Comparison of ENCODE assay signal across 17 cellular contexts in the genomic region with DNA sequence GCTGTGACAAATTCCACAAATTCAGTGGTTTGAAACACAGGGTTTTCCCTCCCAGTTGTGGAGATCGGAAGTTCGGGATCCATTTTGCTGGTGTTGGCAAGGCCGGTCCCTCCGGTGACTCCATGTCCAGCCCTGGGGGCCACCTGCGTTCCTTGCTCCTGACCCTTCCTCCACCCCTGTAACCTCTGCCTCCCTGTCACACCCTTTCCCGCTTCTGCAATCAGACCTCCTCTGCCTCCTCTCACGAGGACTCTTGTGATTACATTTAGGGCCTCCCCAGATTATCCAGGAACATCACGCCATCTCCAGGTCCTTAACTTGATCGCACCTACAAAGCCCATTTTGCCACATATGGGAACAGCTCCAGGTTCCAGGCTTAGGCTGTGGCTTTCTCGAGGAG. TPM values are rescaled to one million over a fixed set of nuclear protein-coding genes. Genes with fewer than 3 reads are reported as not detected.
DNase-seq lines count a peak whose midpoint lies in the region; ATAC-seq and TF ChIP-seq lines count a peak whose summit lies in the region.
"Had no signal": no experiment of that assay in that cellular context is flagged by ENCODE, and none has a peak within 500 bp of the region (broad histone marks: within the 10 kb centered on the region; RNA-seq: fewer than 3 reads in every experiment).

No MANE protein-coding gene starts in this region.

- H3K9me2 ChIP-seq in SK-N-SH: no peaks in the 10 kb centered on the region

- POLR2A ChIA-PET in SK-N-SH (lab: Yijun Ruan, JAX): interaction anchor here (1.6 kb wide), 1 partner anchor 12 kb away, joined by 6 read pairs; no protein-coding TSS in a partner anchor

- intact Hi-C loops in transverse colon (cut with DNase I; ENCODE audit: low total_unique reads): loop anchor here (5.0 kb wide), 1 partner anchor 222 kb away; no protein-coding TSS in a partner anchor

- in situ Hi-C loops in transverse colon (cut with MboI; ENCODE audit: low pct_ligation_motif_present in 1 of 4, low pct_unique_long_range_greater_than_20kb in 1 of 4, low sequenced_read_pairs in 3 of 4): no loop called here

- H4K5ac ChIP-seq in mesendoderm (ENCODE audit: low read length): no peak overlapping the region

- no peak overlapping the region for H3K4me3 ChIP-seq in SK-N-SH (ENCODE audit: low read depth in 2 of 2, low read length in 1 of 2)
- no peak overlapping the region for H3K4me3 ChIP-seq in endodermal cell (ENCODE audit: low read length)
- no peak overlapping the region for H3K4me3 ChIP-seq in mesendoderm (ENCODE audit: low read length)
- H3K4me3 ChIP-seq in transverse colon: no peak overlapping the region
- H3K4me3 ChIP-seq: SJCRH30 had no signal

- H3K4me1 Mint-ChIP-seq in endodermal cell: peaks cover 13% of the 10 kb centered on the region
- H3K4me1 Mint-ChIP-seq: activated CD4-positive, alpha-beta memory T cell treated with anti-CD3 and anti-CD28 coated beads, Interleukin-2, amount 10 ng/mL, durations not matched to agents 7 days and 5 days had no signal

- no peak for TF ChIP-seq POLR2A in transverse colon (IDR thresholded peaks at IDR 0.05)

- H3K9me3 ChIP-seq in SK-N-SH (no peaks in the 10 kb centered on the region), endodermal cell (ENCODE audit: control insufficient read depth, low read length) (no peaks in the 10 kb centered on the region), transverse colon (no peaks in the 10 kb centered on the region)
- H3K9me3 ChIP-seq: SJCRH30 had no signal

- H3K9me3 Mint-ChIP-seq in endodermal cell: no peaks in the 10 kb centered on the region
- H3K9me3 Mint-ChIP-seq: activated CD4-positive, alpha-beta memory T cell treated with anti-CD3 and anti-CD28 coated beads, Interleukin-2, amount 10 ng/mL, durations not matched to agents 7 days and 5 days; activated T-helper 1 cell treated with anti-CD3 and anti-CD28 coated beads, Interleukin-12 subunit alpha, Interleukin-12 subunit beta, Interleukin-2, Interleukin-4 antibody, amounts not matched to agents 30 ng/mL and 10 ng/mL and 1 ng/mL, durations not matched to agents 14 hours and 24 hours and 36 hours; CD4-positive, alpha-beta memory T cell; stimulated activated naive CD8-positive, alpha-beta T cell treated with anti-CD3 and anti-CD28 coated beads, Interleukin-15, Interleukin-2, amounts not matched to agents 100 ng/mL and 50 ng/mL, for 24 hours had no signal

- H3F3A ChIP-seq in SK-N-SH (replicated peaks; ENCODE audit: insufficient read depth): peaks cover 16% of the 10 kb centered on the region

- no peak overlapping the region for H2AK5ac ChIP-seq in mesendoderm (ENCODE audit: low read length)

- H3K4ac ChIP-seq in mesendoderm (ENCODE audit: low read depth, low read length): no peak overlapping the region

- H3K27me3 ChIP-seq in SK-N-SH (ENCODE audit: insufficient read depth) (no peaks in the 10 kb centered on the region), endodermal cell (ENCODE audit: control insufficient read depth, insufficient read depth, low read length, poor library complexity, severe bottlenecking) (no peaks in the 10 kb centered on the region), mesendoderm (ENCODE audit: insufficient read depth, low read length, poor library complexity) (no peaks in the 10 kb centered on the region), transverse colon (no peaks in the 10 kb centered on the region)
- H3K27me3 ChIP-seq: SJCRH30 had no signal

- H3K36me3 ChIP-seq in SK-N-SH (replicated peaks in 1 of 2; ENCODE audit: control insufficient read depth in 1 of 2, insufficient read depth in 2 of 2, low read length in 1 of 2) (peaks cover 30 to 41% of the 10 kb centered on the region in 2 experiments), endodermal cell (ENCODE audit: control insufficient read depth, insufficient read depth, low read length) (peaks cover 4% of the 10 kb centered on the region), mesendoderm (ENCODE audit: control insufficient read depth, insufficient read depth, low read length) (no peaks in the 10 kb centered on the region), transverse colon (no peaks in the 10 kb centered on the region)
- H3K36me3 ChIP-seq: SJCRH30 had no signal

- no peak overlapping the region for H2BK5ac ChIP-seq in mesendoderm (ENCODE audit: low read length)

- no peak overlapping the region for H3K9ac ChIP-seq in SK-N-SH
- H3K9ac ChIP-seq in endodermal cell (ENCODE audit: extremely low read depth, low read length, poor library complexity, severe bottlenecking): no peak overlapping the region
- H3K9ac ChIP-seq in mesendoderm (ENCODE audit: low read length): no peak overlapping the region

- no peak for TF ChIP-seq CTCF in SK-N-SH (IDR thresholded peaks at IDR 0.05)
- TF ChIP-seq CTCF in endodermal cell (conservative IDR thresholded peaks at IDR 0.05): no peak
- TF ChIP-seq CTCF in transverse colon (IDR thresholded peaks at IDR 0.05): no peak

- H3K79me2 ChIP-seq in SK-N-SH (ENCODE audit: insufficient read depth) (peaks cover 90% of the 10 kb centered on the region), mesendoderm (ENCODE audit: control insufficient read depth, insufficient read depth, low read length) (peaks cover 9% of the 10 kb centered on the region)

- TF ChIP-seq EP300 in SK-N-SH (IDR thresholded peaks at IDR 0.05; ENCODE audit: borderline replicate concordance in 1 of 2, low read depth in 1 of 2, low read length in 1 of 2): no peak
- TF ChIP-seq EP300 in transverse colon (IDR thresholded peaks at IDR 0.05; ENCODE audit: low read depth): no peak

- H3K4me2 ChIP-seq in SK-N-SH: no peak overlapping the region
- no peak overlapping the region for H3K4me2 ChIP-seq in mesendoderm (ENCODE audit: low read length)

- peak overlapping the region; percentile 12 for H3K56ac ChIP-seq in mesendoderm (ENCODE audit: low read length)

- peak overlapping the region; percentile 16 for H2BK120ac ChIP-seq in mesendoderm (ENCODE audit: low read depth, low read length)

- no peak overlapping the region for H2AFZ ChIP-seq in SK-N-SH (ENCODE audit: low read depth)

- no peak overlapping the region for H2BK15ac ChIP-seq in mesendoderm (replicated peaks; ENCODE audit: low read depth)

- H4K8ac ChIP-seq in mesendoderm (ENCODE audit: low read depth, low read length): no peak overlapping the region

- CTCF ChIA-PET in SK-N-SH (lab: Yijun Ruan, JAX): interaction anchor here (1.4 kb wide), 1 partner anchor 144 kb away, joined by 3 read pairs; no protein-coding TSS in a partner anchor

- H3K36me3 Mint-ChIP-seq in endodermal cell (ENCODE audit: low read depth): peaks cover 14% of the 10 kb centered on the region

- peak overlapping the region in 1 of 2 experiments; percentile 7; a peak in 1 of 4 replicates for H3K27ac ChIP-seq in SK-N-SH (ENCODE audit: low read depth in 2 of 2, low read length in 1 of 2)
- no peak overlapping the region for H3K27ac ChIP-seq in endodermal cell (ENCODE audit: low read depth, low read length)
- H3K27ac ChIP-seq in mesendoderm (ENCODE audit: low read depth, low read length): peak overlapping the region; percentile 1
- peak overlapping the region in 3 of 4 donors; percentile 12 to 28 (median 23) for H3K27ac ChIP-seq in transverse colon
- H3K27ac ChIP-seq: SJCRH30 had no signal

- TF ChIP-seq RAD21 in SK-N-SH (IDR thresholded peaks at IDR 0.05; ENCODE audit: low read length): 0 out of 2 replicates have a peak, but pooled peaks have one; percentile 27

- H3K18ac ChIP-seq in mesendoderm (ENCODE audit: low read length): peak overlapping the region; percentile 24

- 98% methylated on average over 9 of the region's 10 CpGs for WGBS in SK-N-SH (ENCODE audit: low lambda C conversion rate)
- 87 to 94% methylated on average over 5 to 10 of the region's 10 CpGs for WGBS in endodermal cell (ENCODE audit: insufficient coverage in 1 of 2, insufficient read length in 1 of 2), 2 experiments
- WGBS in mesendoderm (ENCODE audit: extremely low coverage, insufficient coverage, low lambda C conversion rate): no CpG with 5 or more reads among the region's 10 CpGs
- WGBS in transverse colon (ENCODE audit: low coverage in 1 of 2), 2 donors: 91% methylated on average over 10 of the region's 10 CpGs; no CpG with 5 or more reads in 1 of the 2 donors

- no peaks in the 10 kb centered on the region for H3K27me3 Mint-ChIP-seq in endodermal cell (ENCODE audit: insufficient read depth)
- H3K27me3 Mint-ChIP-seq: activated CD4-positive, alpha-beta memory T cell treated with anti-CD3 and anti-CD28 coated beads, Interleukin-2, amount 10 ng/mL, durations not matched to agents 7 days and 5 days; CD4-positive, alpha-beta memory T cell; stimulated activated naive CD8-positive, alpha-beta T cell treated with anti-CD3 and anti-CD28 coated beads, Interleukin-15, Interleukin-2, amounts not matched to agents 100 ng/mL and 50 ng/mL, for 24 hours had no signal

- DNase-seq in SK-N-SH (no peak), endodermal cell (no peak), mesendoderm (peak; percentile 75), transverse colon (no peak), NCI-H2171 treated with DMSO at 0.1 percent for 48 hours (lab: John Stamatoyannopoulos, UW) (no peak), NCI-H2081 treated with DMSO at 0.1 percent for 48 hours (lab: John Stamatoyannopoulos, UW) (no peak)
- DNase-seq: 8988T; activated CD4-positive, alpha-beta memory T cell treated with anti-CD3 and anti-CD28 coated beads, Interleukin-2, amount 10 ng/mL, durations not matched to agents 7 days and 5 days; CD4-positive, alpha-beta memory T cell; NCI-H1417; NCI-H226; SJCRH30; small intestine had no signal

- H3K79me1 ChIP-seq in mesendoderm (ENCODE audit: low read length): peaks cover 7% of the 10 kb centered on the region

- no peak overlapping the region for H3K23ac ChIP-seq in mesendoderm (ENCODE audit: low read length)

- no peak overlapping the region for H3K4me3 Mint-ChIP-seq in endodermal cell
- H3K4me3 Mint-ChIP-seq: activated CD4-positive, alpha-beta memory T cell treated with anti-CD3 and anti-CD28 coated beads, Interleukin-2, amount 10 ng/mL, durations not matched to agents 7 days and 5 days; activated T-helper 1 cell treated with anti-CD3 and anti-CD28 coated beads, Interleukin-12 subunit alpha, Interleukin-12 subunit beta, Interleukin-2, Interleukin-4 antibody, amounts not matched to agents 30 ng/mL and 10 ng/mL and 1 ng/mL, durations not matched to agents 14 hours and 24 hours and 36 hours; CD4-positive, alpha-beta memory T cell; stimulated activated naive CD8-positive, alpha-beta T cell treated with anti-CD3 and anti-CD28 coated beads, Interleukin-15, Interleukin-2, amounts not matched to agents 100 ng/mL and 50 ng/mL, for 24 hours had no signal

- ATAC-seq in SK-N-SH treated with all-trans-retinoic acid at 6 μM for 48 hours (no peak), GM19455 (IDR thresholded peaks at IDR 0.05; ENCODE audit: unreplicated experiment) (no peak)

- peaks cover 11% of the 10 kb centered on the region; the same call in 1 of the 2 replicates for H4K20me1 ChIP-seq in SK-N-SH (ENCODE audit: insufficient read depth)

- H3K4me1 ChIP-seq in SK-N-SH (ENCODE audit: control insufficient read depth in 1 of 2, insufficient read depth in 2 of 2, low read depth in 1 of 2, low read length in 1 of 2): peaks cover 9 to 74% of the 10 kb centered on the region in 2 experiments
- H3K4me1 ChIP-seq in endodermal cell (ENCODE audit: control insufficient read depth, insufficient read depth, low read length): peaks cover 2% of the 10 kb centered on the region
- H3K4me1 ChIP-seq in mesendoderm (ENCODE audit: control insufficient read depth, low read depth, low read length): peaks cover 10% of the 10 kb centered on the region
- H3K4me1 ChIP-seq in transverse colon: peaks cover 0 to 11% (median 2%) of the 10 kb centered on the region in 4 donors
- H3K4me1 ChIP-seq: SJCRH30 had no signal

- peak overlapping the region; percentile 4 for H3K27ac Mint-ChIP-seq in endodermal cell
- H3K27ac Mint-ChIP-seq: activated CD4-positive, alpha-beta memory T cell treated with anti-CD3 and anti-CD28 coated beads, Interleukin-2, amount 10 ng/mL, durations not matched to agents 7 days and 5 days; activated T-helper 1 cell treated with anti-CD3 and anti-CD28 coated beads, Interleukin-12 subunit alpha, Interleukin-12 subunit beta, Interleukin-2, Interleukin-4 antibody, amounts not matched to agents 30 ng/mL and 10 ng/mL and 1 ng/mL, durations not matched to agents 14 hours and 24 hours and 36 hours; CD4-positive, alpha-beta memory T cell; stimulated activated naive CD8-positive, alpha-beta T cell treated with anti-CD3 and anti-CD28 coated beads, Interleukin-15, Interleukin-2, amounts not matched to agents 100 ng/mL and 50 ng/mL, for 24 hours had no signal

RNA-seq across cellular contexts. Expression of a gene that starts 12.5 kb away (rescaled TPM):
- 59.5 and 60.3 TPM in 2 replicates for polyA plus RNA-seq in SK-N-SH (2012; rRNA removed)
- 51.5 and 62.1 TPM in 2 replicates for polyA plus RNA-seq in SK-N-SH (2012; cell fraction: cytosol; rRNA removed)
- polyA plus RNA-seq in SK-N-SH (2012; cell fraction: nucleus; rRNA removed): 47.9 and 50.9 TPM in 2 replicates
- total RNA-seq in endodermal cell: 10 to 100 TPM; 17.9 to 23.9 TPM
- polyA plus RNA-seq in endodermal cell (2013, experiment 1 of 2): 16.7 TPM
- 16.3 TPM for polyA plus RNA-seq in endodermal cell (2013, experiment 2 of 2)
- polyA plus RNA-seq in mesendoderm (2013, experiment 1 of 2): 7.5 TPM
- 6.9 TPM for polyA plus RNA-seq in mesendoderm (2013, experiment 2 of 2)
- 10 to 100 TPM in 3 of 4 donors, 1 to 10 TPM in 1; 9.6 to 41.1 (median 15.4) TPM for total RNA-seq in transverse colon

RNA-seq across cellular contexts. Expression of a gene that starts 28.1 kb away (rescaled TPM):
- 0.10 and 0.39 TPM in 2 replicates for polyA plus RNA-seq in SK-N-SH (2012; rRNA removed)
- 0.46 and 0.81 TPM in 2 replicates for polyA plus RNA-seq in SK-N-SH (2012; cell fraction: cytosol; rRNA removed)
- polyA plus RNA-seq in SK-N-SH (2012; cell fraction: nucleus; rRNA removed): 0.95 and 1.4 TPM in 2 replicates
- 1 to 10 TPM in 1 of 2 donors, under 1 TPM in 1; 0.80 to 2.5 TPM for total RNA-seq in endodermal cell
- 0.11 TPM for polyA plus RNA-seq in endodermal cell (2013, experiment 1 of 2)
- 0.33 TPM for polyA plus RNA-seq in endodermal cell (2013, experiment 2 of 2)
- polyA plus RNA-seq in mesendoderm (2013, experiment 1 of 2): 0.32 TPM
- 0.28 TPM for polyA plus RNA-seq in mesendoderm (2013, experiment 2 of 2)
- total RNA-seq in transverse colon: 1 to 10 TPM in 2 of 4 donors, under 1 TPM in 1, not detected in 1; 0.95 to 1.2 (median 1.2) TPM
